ENCODE assay signal across 9 cellular contexts in genomic region chr2:27379383-27379839, GRCh38. TPM values are rescaled to one million over a fixed set of nuclear protein-coding genes. Genes with fewer than 3 reads are reported as not detected.
DNase-seq lines count a peak whose midpoint lies in the region; ATAC-seq and TF ChIP-seq lines count a peak whose summit lies in the region.
"Had no signal": no experiment of that assay in that cellular context is flagged by ENCODE, and none has a peak within 500 bp of the region (broad histone marks: within the 10 kb centered on the region; RNA-seq: fewer than 3 reads in every experiment).

No MANE protein-coding gene starts in this region.

- no peak for DNase-seq in stimulated activated naive CD8-positive, alpha-beta T cell treated with anti-CD3 and anti-CD28 coated beads, Interleukin-15, Interleukin-2, amounts not matched to agents 100 U/mL and 50 U/mL, for 24 hours
- no peak for DNase-seq in AG20443 (ENCODE audit: low spot score)
- no peak for DNase-seq in hypothalamus (lab: John Stamatoyannopoulos, UW)
- DNase-seq in mucosa of gallbladder (ENCODE audit: low spot score): no peak
- DNase-seq: NCI-H526 had no signal

- H3K27ac Mint-ChIP-seq in stimulated activated naive CD8-positive, alpha-beta T cell treated with anti-CD3 and anti-CD28 coated beads, Interleukin-15, Interleukin-2, amounts not matched to agents 100 ng/mL and 50 ng/mL, for 24 hours: peak overlapping the region; percentile 92
- peak overlapping the region; percentile 91 to 99 (median 95) for H3K27ac Mint-ChIP-seq in brain

- H3K27me3 Mint-ChIP-seq in stimulated activated naive CD8-positive, alpha-beta T cell treated with anti-CD3 and anti-CD28 coated beads, Interleukin-15, Interleukin-2, amounts not matched to agents 100 ng/mL and 50 ng/mL, for 24 hours: no peaks in the 10 kb centered on the region
- H3K27me3 Mint-ChIP-seq in brain: peaks cover 8% of the 10 kb centered on the region

- TF ChIP-seq CTCF in brain (conservative IDR thresholded peaks at IDR 0.05): no peak

- H3K9me3 ChIP-seq in mononuclear cell (ENCODE audit: low read depth, low read length): no peaks in the 10 kb centered on the region

- H3K4me3 ChIP-seq in mononuclear cell (ENCODE audit: low read length): peak overlapping the region; percentile 58

- peaks cover 39% of the 10 kb centered on the region for H3K4me1 Mint-ChIP-seq in stimulated activated naive CD8-positive, alpha-beta T cell treated with anti-CD3 and anti-CD28 coated beads, Interleukin-15, Interleukin-2, amounts not matched to agents 100 ng/mL and 50 ng/mL, for 24 hours (ENCODE audit: low read depth)
- H3K4me1 Mint-ChIP-seq in brain: peaks cover 28% of the 10 kb centered on the region

- no peaks in the 10 kb centered on the region for H3K27me3 ChIP-seq in mononuclear cell (ENCODE audit: insufficient read depth, low read length)

- H3K9me3 Mint-ChIP-seq in stimulated activated naive CD8-positive, alpha-beta T cell treated with anti-CD3 and anti-CD28 coated beads, Interleukin-15, Interleukin-2, amounts not matched to agents 100 ng/mL and 50 ng/mL, for 24 hours: no peaks in the 10 kb centered on the region
- no peaks in the 10 kb centered on the region for H3K9me3 Mint-ChIP-seq in brain

- no peak for ATAC-seq in stimulated activated naive CD8-positive, alpha-beta T cell treated with anti-CD3 and anti-CD28 coated beads, Interleukin-15, Interleukin-2, amounts not matched to agents 100 U/mL and 50 U/mL, for 24 hours
- ATAC-seq in HG03045 (IDR thresholded peaks at IDR 0.05; ENCODE audit: unreplicated experiment): no peak

- peak overlapping the region; percentile 88 for H3K4me3 Mint-ChIP-seq in stimulated activated naive CD8-positive, alpha-beta T cell treated with anti-CD3 and anti-CD28 coated beads, Interleukin-15, Interleukin-2, amounts not matched to agents 100 ng/mL and 50 ng/mL, for 24 hours
- H3K4me3 Mint-ChIP-seq in brain: peak overlapping the region; percentile 89 to 97 (median 92)

- peaks cover 69% of the 10 kb centered on the region for H3K36me3 Mint-ChIP-seq in stimulated activated naive CD8-positive, alpha-beta T cell treated with anti-CD3 and anti-CD28 coated beads, Interleukin-15, Interleukin-2, amounts not matched to agents 100 ng/mL and 50 ng/mL, for 24 hours (ENCODE audit: low read depth)
- H3K36me3 Mint-ChIP-seq in brain: peaks cover 36% of the 10 kb centered on the region

- peaks cover 25% of the 10 kb centered on the region for H3K4me1 ChIP-seq in mononuclear cell (ENCODE audit: insufficient read depth, low read length)

RNA-seq across cellular contexts. Expression of gene ZNF513, which starts 1.1 kb away (rescaled TPM):
- 15.3 TPM for polyA plus RNA-seq in brain (ENCODE audit: insufficient read depth, low read depth, low replicate concordance)
- total RNA-seq in mononuclear cell (11.5 TPM), mucosa of gallbladder (25.6 TPM)

RNA-seq across cellular contexts. Expression of gene SNX17, which starts 9.0 kb away (rescaled TPM):
- 112 TPM for polyA plus RNA-seq in brain (ENCODE audit: insufficient read depth, low read depth, low replicate concordance)
- total RNA-seq in mononuclear cell (54.8 TPM), mucosa of gallbladder (105 TPM)

RNA-seq across cellular contexts. Expression of gene EIF2B4, which starts 9.3 kb away (rescaled TPM):
- polyA plus RNA-seq in brain (ENCODE audit: insufficient read depth, low read depth, low replicate concordance): 43.6 TPM
- total RNA-seq in mononuclear cell (8.8 TPM), mucosa of gallbladder (32.3 TPM)

RNA-seq across cellular contexts. Expression of gene GTF3C2, which starts 22.8 kb away (rescaled TPM):
- polyA plus RNA-seq in brain (ENCODE audit: insufficient read depth, low read depth, low replicate concordance): 35.9 TPM
- total RNA-seq in mononuclear cell: 45.0 TPM
- total RNA-seq in mucosa of gallbladder: 49.5 TPM

RNA-seq across cellular contexts. Expression of gene PPM1G, which starts 30.0 kb away (rescaled TPM):
- polyA plus RNA-seq in brain (ENCODE audit: insufficient read depth, low read depth, low replicate concordance): 160 TPM
- total RNA-seq in mononuclear cell (31.6 TPM), mucosa of gallbladder (56.7 TPM)
